ENCODE assay signal across 9 cellular contexts in the genomic region with DNA sequence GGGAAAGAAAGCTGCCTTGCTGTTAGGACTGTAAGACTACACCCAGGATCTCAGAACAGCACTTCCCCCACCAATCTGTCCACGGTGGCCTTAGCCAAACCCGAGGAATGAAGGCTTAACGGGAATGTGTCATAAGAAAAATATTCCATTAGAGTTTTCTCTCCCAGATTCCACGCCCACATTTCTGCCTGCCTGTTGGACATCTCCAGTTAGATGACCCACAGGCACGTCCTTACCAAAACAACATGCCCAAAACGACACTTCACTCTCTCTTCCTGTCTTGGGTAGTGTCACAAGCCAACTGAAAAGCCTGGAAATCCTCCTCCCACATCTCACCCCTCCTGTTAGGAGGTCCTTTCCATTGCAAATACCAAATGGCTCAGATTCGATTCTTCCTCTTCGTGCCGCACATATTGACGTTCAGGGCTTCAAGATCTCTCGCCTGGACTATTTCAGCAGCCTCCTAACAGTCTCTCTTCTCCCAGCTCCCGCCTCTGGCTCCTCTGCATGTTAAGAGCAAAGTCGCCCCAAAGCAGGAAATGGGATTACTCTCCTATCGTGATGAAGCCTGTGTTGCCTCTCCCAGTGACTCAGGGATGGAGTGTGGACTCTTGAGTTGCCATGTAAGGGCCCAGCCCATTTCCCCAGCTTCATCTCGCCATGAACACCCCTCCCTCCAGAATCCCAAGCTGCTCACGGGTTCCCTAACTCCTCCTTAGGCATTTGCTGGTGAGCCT.
A peak's percentile ranks its signal among the peaks of the same experiment; 100 is the strongest.
DNase-seq lines count a peak whose midpoint lies in the region; ATAC-seq, FAIRE-seq and TF ChIP-seq lines count a peak whose summit lies in the region.
"Had no signal": no experiment of that assay in that cellular context is flagged by ENCODE, and none has a peak within 500 bp of the region (broad histone marks: within the 10 kb centered on the region; RNA-seq: fewer than 3 reads in every experiment).

No MANE protein-coding gene starts in this region.

- dilution Hi-C loops in endothelial cell of umbilical vein (cut with MboI; ENCODE audit: extremely low pct_ligation_motif_present, low sequenced_read_pairs), result no loop called here

- H2AFZ ChIP-seq in endothelial cell of umbilical vein (ENCODE audit: low read depth, low read length), result peak overlapping the region; percentile 52

- H3K4me3 ChIP-seq in endothelial cell of umbilical vein (replicated peaks in 1 of 3; ENCODE audit: insufficient read depth in 1 of 3, low read depth in 1 of 3, low read length in 3 of 3), result no peak overlapping the region
- no peak overlapping the region for H3K4me3 ChIP-seq in mucosa of descending colon

- H3K9me3 ChIP-seq in endothelial cell of umbilical vein (replicated peaks; ENCODE audit: control insufficient read depth, insufficient read depth, low read length) (no peaks in the 10 kb centered on the region), mucosa of descending colon (no peaks in the 10 kb centered on the region)

- intact Hi-C loops in endothelial cell of umbilical vein (cut with micrococcal nuclease) (loop anchor here (2.0 kb wide), 2 partner anchors 23 to 69 kb away; no protein-coding TSS in a partner anchor), mucosa of descending colon (cut with DNase I, micrococcal nuclease) (no loop called here)

- POLR2A ChIA-PET in endothelial cell of umbilical vein (lab: Charles Lee), result no interaction called here

- CTCF ChIA-PET in endothelial cell of umbilical vein (lab: Charles Lee), result interaction anchor here (0.7 to 1.3 kb wide), 2 partner anchors 24 to 39 kb away, joined by 3 read pairs; no protein-coding TSS in a partner anchor

- TF ChIP-seq POLR2A in endothelial cell of umbilical vein (IDR thresholded peaks at IDR 0.05; ENCODE audit: low read depth, low read length), result no peak

- H3K4me1 ChIP-seq in endothelial cell of umbilical vein (ENCODE audit: control insufficient read depth, extremely low read depth, insufficient read depth, low read length) (peaks cover 30% of the 10 kb centered on the region), mucosa of descending colon (ENCODE audit: low read depth) (no peaks in the 10 kb centered on the region)

- H3K9me1 ChIP-seq in endothelial cell of umbilical vein (replicated peaks; ENCODE audit: control insufficient read depth, extremely low read depth, insufficient read depth, low read length), result no peaks in the 10 kb centered on the region

- no peak for TF ChIP-seq CTCF in endothelial cell of umbilical vein (IDR thresholded peaks at IDR 0.05; ENCODE audit: extremely low read depth in 1 of 2, insufficient read depth in 1 of 2, low read depth in 1 of 2, low read length in 2 of 2)
- TF ChIP-seq CTCF in mucosa of descending colon (IDR thresholded peaks at IDR 0.05), result no peak

- H3K27ac ChIP-seq in endothelial cell of umbilical vein (ENCODE audit: insufficient read depth, low read depth, low read length), result peak overlapping the region; percentile 61
- H3K27ac ChIP-seq: C4-2B had no signal

- ATAC-seq in mucosa of descending colon (peak; percentile 60), HG02798 (IDR thresholded peaks at IDR 0.05; ENCODE audit: poor library complexity, unreplicated experiment) (no peak)

- no peak overlapping the region for H3K9ac ChIP-seq in endothelial cell of umbilical vein (replicated peaks; ENCODE audit: extremely low read depth, insufficient read depth, low read length)

- H4K20me1 ChIP-seq in endothelial cell of umbilical vein (replicated peaks; ENCODE audit: control insufficient read depth, extremely low read depth, insufficient read depth, low read length), result no peaks in the 10 kb centered on the region

- H3K36me3 ChIP-seq in endothelial cell of umbilical vein (ENCODE audit: control insufficient read depth in 2 of 2, extremely low read depth in 1 of 2, insufficient read depth in 2 of 2, low read length in 2 of 2) (no peaks in the 10 kb centered on the region), mucosa of descending colon (ENCODE audit: low read depth) (no peaks in the 10 kb centered on the region)

- peak; percentile 77 for FAIRE-seq in endothelial cell of umbilical vein (lab: Jason Lieb, UNC)

- no peaks in the 10 kb centered on the region for H3K27me3 ChIP-seq in endothelial cell of umbilical vein (ENCODE audit: control insufficient read depth in 2 of 2, insufficient read depth in 2 of 2, low read length in 2 of 2)

- BruUV-seq in endothelial cell of umbilical vein (replicated peaks; lab: Mats Ljungman, UMichigan), result TSS peak; percentile 47

- H3K4me2 ChIP-seq in endothelial cell of umbilical vein (ENCODE audit: insufficient read depth, low read length), result peak overlapping the region; percentile 20

- H3K79me2 ChIP-seq in endothelial cell of umbilical vein (ENCODE audit: control insufficient read depth, insufficient read depth, low read length), result no peaks in the 10 kb centered on the region

- DNase-seq in A172 (ENCODE audit: low spot score) (peak; percentile 99), NCI-H446 (lab: John Stamatoyannopoulos, UW) (peak; percentile 72 to 94), endothelial cell of umbilical vein (ENCODE audit: low read depth, low spot score) (peak; percentile 60), mucosa of descending colon (peak in 1 of 3 donors; percentile 41), NCI-H2196 treated with DMSO at 0.1 percent for 48 hours (lab: John Stamatoyannopoulos, UW; ENCODE audit: unreplicated experiment) (no peak)
- DNase-seq in stimulated activated CD4-positive, alpha-beta T cell treated with anti-CD3 and anti-CD28 coated beads, Interleukin-4, amount 100 ng/mL, for 4 hours, result no peak
- no peak for DNase-seq in activated CD4-positive, alpha-beta T cell treated with anti-CD3 and anti-CD28 coated beads for 1 hour

TF ChIP-seq in endothelial cell of umbilical vein, 7 proteins besides CTCF, POLR2A, EP300 and RAD21:
- no peak for TF ChIP-seq EZH2 (IDR thresholded peaks at IDR 0.05; ENCODE audit: borderline replicate concordance, low read depth, low read length, severe bottlenecking)
- TF ChIP-seq FOS (IDR thresholded peaks at IDR 0.05; ENCODE audit: borderline replicate concordance, insufficient read depth, low read length), result peak; percentile 51
- no peak for TF ChIP-seq MYC (IDR thresholded peaks at IDR 0.05; ENCODE audit: low read depth, low read length)
- TF ChIP-seq POLR2AphosphoS5 (IDR thresholded peaks at IDR 0.05; ENCODE audit: insufficient read depth, low read depth, low read length), result peak; percentile 49
- peak; percentile 27 for TF ChIP-seq GATA2 (IDR thresholded peaks at IDR 0.05; ENCODE audit: insufficient read depth, insufficient read length, low read depth, low read length)
- TF ChIP-seq, protein P1, sequence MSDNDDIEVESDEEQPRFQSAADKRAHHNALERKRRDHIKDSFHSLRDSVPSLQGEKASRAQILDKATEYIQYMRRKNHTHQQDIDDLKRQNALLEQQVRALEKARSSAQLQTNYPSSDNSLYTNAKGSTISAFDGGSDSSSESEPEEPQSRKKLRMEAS (IDR thresholded peaks at IDR 0.05; ENCODE audit: insufficient read depth, insufficient read length), result no peak
- TF ChIP-seq JUN (IDR thresholded peaks at IDR 0.05; ENCODE audit: borderline replicate concordance, insufficient read depth, insufficient read length, low read depth), result peak; percentile 29

Comparison
In these comparisons a context has a peak if more than half of its experiments do, and no peak if none do; other contexts are left out.
1. DNase-seq: peak in A172 (single experiment), NCI-H446 (2 of 2) and endothelial cell of umbilical vein (single experiment); none in stimulated activated CD4-positive, alpha-beta T cell treated with anti-CD3 and anti-CD28 coated beads, Interleukin-4, amount 100 ng/mL, for 4 hours (0 of 2), activated CD4-positive, alpha-beta T cell treated with anti-CD3 and anti-CD28 coated beads for 1 hour (single experiment) and NCI-H2196 treated with DMSO at 0.1 percent for 48 hours (single experiment).